Comparison of ENCODE assay signal across 8 cellular contexts in the genomic region with DNA sequence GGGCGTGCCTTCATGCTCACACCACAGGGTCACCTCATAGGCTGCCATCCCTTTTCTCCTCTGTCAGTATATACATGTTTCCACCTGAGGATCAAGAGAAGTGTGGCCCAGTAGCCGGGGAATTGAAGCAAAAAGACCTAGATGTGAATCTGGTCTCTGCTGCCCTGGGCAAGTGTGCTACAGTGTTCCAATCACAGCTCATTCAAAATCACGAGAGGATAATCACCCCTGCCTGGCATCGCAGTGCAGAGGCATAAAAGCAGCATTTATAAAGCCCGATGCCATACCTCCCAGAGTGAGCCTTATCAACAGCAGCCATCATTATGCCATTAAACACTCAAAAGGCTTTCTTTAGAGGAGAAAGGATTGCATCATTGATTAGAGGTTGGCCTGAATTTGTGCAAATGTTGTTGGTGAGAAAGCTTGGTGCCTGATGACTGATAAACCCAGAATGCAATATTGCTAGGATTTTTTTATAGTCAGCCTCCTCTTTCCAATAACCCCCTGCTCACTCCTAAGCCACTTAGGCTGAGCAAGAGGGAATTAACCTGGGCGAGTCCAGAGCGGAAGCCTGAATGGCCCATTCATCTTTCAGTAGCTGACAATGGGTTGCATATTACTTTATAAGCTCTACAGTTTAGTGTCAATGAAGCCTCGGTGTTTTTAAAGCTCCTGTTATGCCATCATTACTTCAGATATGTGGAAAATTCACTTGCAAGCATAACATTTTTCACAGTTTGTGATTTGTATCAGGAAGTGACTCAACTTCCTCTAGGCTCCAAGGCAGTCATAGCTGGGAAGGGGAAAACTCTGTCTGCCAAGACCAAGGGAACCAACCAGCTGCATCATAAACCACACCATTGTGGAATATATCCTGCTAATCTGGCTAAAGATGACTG.
DNase-seq lines count a peak whose midpoint lies in the region; TF ChIP-seq lines count a peak whose summit lies in the region.

No MANE protein-coding gene starts in this region.

- H2AFZ ChIP-seq in neuronal stem cell (ENCODE audit: low read length) = no peak overlapping the region

- H3K79me1 ChIP-seq in mesendoderm (ENCODE audit: low read length) = no peaks in the 10 kb centered on the region
- no peaks in the 10 kb centered on the region for H3K79me1 ChIP-seq in neuronal stem cell (ENCODE audit: low read depth, low read length)

- no peak overlapping the region for H3K4ac ChIP-seq in mesendoderm (ENCODE audit: low read depth, low read length)
- no peak overlapping the region for H3K4ac ChIP-seq in neuronal stem cell (ENCODE audit: low read length)

- H3K27me3 ChIP-seq in mesendoderm (ENCODE audit: insufficient read depth, low read length, poor library complexity) (no peaks in the 10 kb centered on the region), neuronal stem cell (ENCODE audit: control insufficient read depth in 3 of 3, insufficient read depth in 3 of 3, low read depth in 1 of 3, low read length in 3 of 3) (peaks cover 0 to 6% (median 0%) of the 10 kb centered on the region in 3 experiments)

- H4K8ac ChIP-seq in mesendoderm (ENCODE audit: low read depth, low read length) (no peak overlapping the region), neuronal stem cell (ENCODE audit: low read depth, low read length) (no peak overlapping the region)

- no peaks in the 10 kb centered on the region for H3K9me3 ChIP-seq in neuronal stem cell (replicated peaks in 1 of 2; ENCODE audit: control insufficient read depth in 2 of 2, insufficient read depth in 1 of 2, low read depth in 1 of 2, low read length in 2 of 2)

- H3K36me3 ChIP-seq in mesendoderm (ENCODE audit: control insufficient read depth, insufficient read depth, low read length) (no peaks in the 10 kb centered on the region), neuronal stem cell (replicated peaks in 1 of 2; ENCODE audit: control insufficient read depth in 2 of 2, insufficient read depth in 2 of 2, low read length in 2 of 2) (no peaks in the 10 kb centered on the region)

- H2AK5ac ChIP-seq in mesendoderm (ENCODE audit: low read length) (no peak overlapping the region), neuronal stem cell (ENCODE audit: low read depth, low read length) (no peak overlapping the region)

- H3K4me2 ChIP-seq in mesendoderm (ENCODE audit: low read length) = no peak overlapping the region
- no peak overlapping the region for H3K4me2 ChIP-seq in neuronal stem cell (ENCODE audit: insufficient read depth, low read length, poor library complexity, severe bottlenecking)

- H3K18ac ChIP-seq in mesendoderm (ENCODE audit: low read length) = no peak overlapping the region
- no peak overlapping the region for H3K18ac ChIP-seq in neuronal stem cell (ENCODE audit: low read length)

- H4K91ac ChIP-seq in neuronal stem cell (ENCODE audit: low read depth, low read length, poor library complexity) = no peak overlapping the region

- DNase-seq in AML-193 (lab: John Stamatoyannopoulos, UW) (peak; percentile 13 to 36), NCI-H1417 treated with DMSO at 0.1 percent for 48 hours (lab: John Stamatoyannopoulos, UW) (peak; percentile 68), cardiac fibroblast (ENCODE audit: low read depth in 2 of 2) (peak; percentile 95), mesendoderm (peak; percentile 54), mesenteric fat pad (ENCODE audit: low spot score) (no peak), neuronal stem cell (ENCODE audit: low spot score) (no peak), GM10248 (ENCODE audit: extremely low spot score) (no peak), NCI-H510A (lab: John Stamatoyannopoulos, UW) (no peak)

- no peak overlapping the region for H2BK120ac ChIP-seq in mesendoderm (ENCODE audit: low read depth, low read length)
- H2BK120ac ChIP-seq in neuronal stem cell (ENCODE audit: low read depth, low read length) = no peak overlapping the region

- H2BK5ac ChIP-seq in mesendoderm (ENCODE audit: low read length) (no peak overlapping the region), neuronal stem cell (ENCODE audit: low read length) (no peak overlapping the region)

- H4K5ac ChIP-seq in mesendoderm (ENCODE audit: low read length) = no peak overlapping the region

- TF ChIP-seq CTCF in cardiac fibroblast (IDR thresholded peaks at IDR 0.05; ENCODE audit: low read depth, low read length) (no peak), GM10248 (IDR thresholded peaks at IDR 0.05; ENCODE audit: control extremely low read depth, extremely low read depth, low read depth, missing control alignments) (no peak)

- no CpG with 5 or more reads among the region's 8 CpGs for WGBS in mesendoderm (ENCODE audit: extremely low coverage, insufficient coverage, low lambda C conversion rate)
- no CpG with 5 or more reads among the region's 8 CpGs for WGBS in neuronal stem cell (ENCODE audit: extremely low coverage in 2 of 2, insufficient read length in 2 of 2, insufficient replicate concordance in 1 of 2), 2 donors

- H3K27ac ChIP-seq in mesendoderm (ENCODE audit: low read depth, low read length) (no peak overlapping the region), neuronal stem cell (replicated peaks; ENCODE audit: low read length) (no peak overlapping the region)

- POLR2A ChIA-PET in GM10248 (lab: Yijun Ruan, JAX) = no interaction called here

- H2BK12ac ChIP-seq in neuronal stem cell (ENCODE audit: low read length) = no peak overlapping the region

- no peak overlapping the region for H3K23ac ChIP-seq in mesendoderm (ENCODE audit: low read length)
- no peak overlapping the region for H3K23ac ChIP-seq in neuronal stem cell (ENCODE audit: low read depth, low read length, poor library complexity)

- CTCF ChIA-PET in GM10248 (lab: Yijun Ruan, JAX) = interaction anchor here (1.1 to 1.6 kb wide), 5 partner anchors 9 to 23 kb away, joined by 3 to 7 read pairs (median 5); no protein-coding TSS in a partner anchor

- H3K79me2 ChIP-seq in mesendoderm (ENCODE audit: control insufficient read depth, insufficient read depth, low read length) = no peaks in the 10 kb centered on the region

- H3K56ac ChIP-seq in mesendoderm (ENCODE audit: low read length) = no peak overlapping the region

- H2BK15ac ChIP-seq in mesendoderm (replicated peaks; ENCODE audit: low read depth) (no peak overlapping the region), neuronal stem cell (ENCODE audit: low read length) (no peak overlapping the region)

- no peak overlapping the region for H3K9ac ChIP-seq in mesendoderm (ENCODE audit: low read length)
- H3K9ac ChIP-seq in neuronal stem cell (ENCODE audit: low read depth, low read length, poor library complexity) = no peak overlapping the region

- H3K4me3 ChIP-seq in cardiac fibroblast (replicated peaks in 1 of 2; ENCODE audit: low read depth in 2 of 2, low read length in 2 of 2) (no peak overlapping the region), mesendoderm (ENCODE audit: low read length) (no peak overlapping the region), neuronal stem cell (ENCODE audit: low read length in 2 of 2) (no peak overlapping the region)

- no peak overlapping the region for H3K14ac ChIP-seq in neuronal stem cell (ENCODE audit: low read length)

- H3K4me1 ChIP-seq in mesendoderm (ENCODE audit: control insufficient read depth, low read depth, low read length) (no peaks in the 10 kb centered on the region), neuronal stem cell (ENCODE audit: control insufficient read depth in 2 of 2, insufficient read depth in 1 of 2, low read depth in 1 of 2, low read length in 2 of 2) (peaks cover 4 to 23% of the 10 kb centered on the region in 2 donors)

Comparison
In these comparisons a context has a peak if more than half of its experiments do, and no peak if none do; other contexts are left out.
1. DNase-seq: peak in AML-193 (2 of 2), NCI-H1417 treated with DMSO at 0.1 percent for 48 hours (single experiment), cardiac fibroblast (2 of 2) and mesendoderm (single experiment); none in mesenteric fat pad (single experiment), neuronal stem cell (single experiment), GM10248 (single experiment) and NCI-H510A (single experiment).